2 cellular contexts compared by ENCODE assay signal in the genomic region with DNA sequence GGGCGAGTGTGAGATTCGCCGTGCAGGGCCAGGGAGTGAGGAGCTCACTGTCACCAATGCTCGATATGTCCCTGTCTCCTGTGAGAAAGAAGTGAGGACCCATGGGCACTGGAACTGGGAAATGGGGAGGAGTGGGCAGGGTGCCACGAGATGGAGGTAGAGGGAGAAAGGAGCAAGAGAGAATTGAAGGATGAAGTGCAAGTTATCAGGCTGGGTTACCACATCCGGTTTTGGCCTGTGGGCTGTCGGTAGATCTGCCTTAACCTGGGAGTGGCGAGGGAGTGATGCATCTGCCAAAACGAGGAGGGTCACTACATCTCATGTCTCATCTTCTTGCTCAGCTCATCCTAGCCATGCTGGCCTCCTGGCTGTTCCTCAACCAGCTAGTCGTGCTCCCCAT.
TF ChIP-seq lines count a peak whose summit lies in the region.

No MANE protein-coding gene starts in this region.

TF ChIP-seq in PFSK-1, 5 proteins besides CTCF, POLR2A, EP300 and RAD21:
- TF ChIP-seq POLR2AphosphoS5 (IDR thresholded peaks at IDR 0.05; ENCODE audit: low read depth, low read length) (0 out of 2 replicates have a peak, but pooled peaks have one; percentile 27), TAF1 (IDR thresholded peaks at IDR 0.05; ENCODE audit: borderline replicate concordance, insufficient read depth, low read length) (no peak), FOXP2 (optimal IDR thresholded peaks at IDR 0.05; ENCODE audit: borderline replicate concordance, extremely low read depth, extremely low read length, insufficient read depth) (no peak), SIN3A (IDR thresholded peaks at IDR 0.05; ENCODE audit: borderline replicate concordance, insufficient read depth, low read length) (no peak)

TF ChIP-seq in K562, 482 proteins besides CTCF, POLR2A, EP300 and RAD21:
- TF ChIP-seq, protein P1, sequence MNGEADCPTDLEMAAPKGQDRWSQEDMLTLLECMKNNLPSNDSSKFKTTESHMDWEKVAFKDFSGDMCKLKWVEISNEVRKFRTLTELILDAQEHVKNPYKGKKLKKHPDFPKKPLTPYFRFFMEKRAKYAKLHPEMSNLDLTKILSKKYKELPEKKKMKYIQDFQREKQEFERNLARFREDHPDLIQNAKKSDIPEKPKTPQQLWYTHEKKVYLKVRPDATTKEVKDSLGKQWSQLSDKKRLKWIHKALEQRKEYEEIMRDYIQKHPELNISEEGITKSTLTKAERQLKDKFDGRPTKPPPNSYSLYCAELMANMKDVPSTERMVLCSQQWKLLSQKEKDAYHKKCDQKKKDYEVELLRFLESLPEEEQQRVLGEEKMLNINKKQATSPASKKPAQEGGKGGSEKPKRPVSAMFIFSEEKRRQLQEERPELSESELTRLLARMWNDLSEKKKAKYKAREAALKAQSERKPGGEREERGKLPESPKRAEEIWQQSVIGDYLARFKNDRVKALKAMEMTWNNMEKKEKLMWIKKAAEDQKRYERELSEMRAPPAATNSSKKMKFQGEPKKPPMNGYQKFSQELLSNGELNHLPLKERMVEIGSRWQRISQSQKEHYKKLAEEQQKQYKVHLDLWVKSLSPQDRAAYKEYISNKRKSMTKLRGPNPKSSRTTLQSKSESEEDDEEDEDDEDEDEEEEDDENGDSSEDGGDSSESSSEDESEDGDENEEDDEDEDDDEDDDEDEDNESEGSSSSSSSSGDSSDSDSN (IDR thresholded peaks at IDR 0.05; ENCODE audit: borderline replicate concordance in 1 of 2, low read depth in 2 of 2, low read length in 2 of 2): no peak
- TF ChIP-seq, protein P2, sequence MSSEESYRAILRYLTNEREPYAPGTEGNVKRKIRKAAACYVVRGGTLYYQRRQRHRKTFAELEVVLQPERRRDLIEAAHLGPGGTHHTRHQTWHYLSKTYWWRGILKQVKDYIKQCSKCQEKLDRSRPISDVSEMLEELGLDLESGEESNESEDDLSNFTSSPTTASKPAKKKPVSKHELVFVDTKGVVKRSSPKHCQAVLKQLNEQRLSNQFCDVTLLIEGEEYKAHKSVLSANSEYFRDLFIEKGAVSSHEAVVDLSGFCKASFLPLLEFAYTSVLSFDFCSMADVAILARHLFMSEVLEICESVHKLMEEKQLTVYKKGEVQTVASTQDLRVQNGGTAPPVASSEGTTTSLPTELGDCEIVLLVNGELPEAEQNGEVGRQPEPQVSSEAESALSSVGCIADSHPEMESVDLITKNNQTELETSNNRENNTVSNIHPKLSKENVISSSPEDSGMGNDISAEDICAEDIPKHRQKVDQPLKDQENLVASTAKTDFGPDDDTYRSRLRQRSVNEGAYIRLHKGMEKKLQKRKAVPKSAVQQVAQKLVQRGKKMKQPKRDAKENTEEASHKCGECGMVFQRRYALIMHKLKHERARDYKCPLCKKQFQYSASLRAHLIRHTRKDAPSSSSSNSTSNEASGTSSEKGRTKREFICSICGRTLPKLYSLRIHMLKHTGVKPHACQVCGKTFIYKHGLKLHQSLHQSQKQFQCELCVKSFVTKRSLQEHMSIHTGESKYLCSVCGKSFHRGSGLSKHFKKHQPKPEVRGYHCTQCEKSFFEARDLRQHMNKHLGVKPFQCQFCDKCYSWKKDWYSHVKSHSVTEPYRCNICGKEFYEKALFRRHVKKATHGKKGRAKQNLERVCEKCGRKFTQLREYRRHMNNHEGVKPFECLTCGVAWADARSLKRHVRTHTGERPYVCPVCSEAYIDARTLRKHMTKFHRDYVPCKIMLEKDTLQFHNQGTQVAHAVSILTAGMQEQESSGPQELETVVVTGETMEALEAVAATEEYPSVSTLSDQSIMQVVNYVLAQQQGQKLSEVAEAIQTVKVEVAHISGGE (CRISPR knock-in tag; IDR thresholded peaks at IDR 0.05): no peak
- TF ChIP-seq ZNF57 (CRISPR knock-in tag; IDR thresholded peaks at IDR 0.05) (no peak), RFX5 (IDR thresholded peaks at IDR 0.05; ENCODE audit: low read depth, low read length) (no peak), POLR2B (IDR thresholded peaks at IDR 0.05; ENCODE audit: low read depth, partially characterized antibody) (peak; percentile 48), SUPT5H (IDR thresholded peaks at IDR 0.05) (peak; percentile 63; the same call in 1 of the 2 replicates), HEY1 (CRISPR knock-in tag; IDR thresholded peaks at IDR 0.05; ENCODE audit: borderline replicate concordance) (no peak), ZNF586 (CRISPR knock-in tag; conservative IDR thresholded peaks at IDR 0.05) (no peak), NFIC (IDR thresholded peaks at IDR 0.05) (peak; percentile 4; the same call in 1 of the 2 replicates), POLR3G (IDR thresholded peaks at IDR 0.05; ENCODE audit: extremely low read depth, insufficient read length, insufficient replicate concordance) (no peak), POLR2AphosphoS5 (IDR thresholded peaks at IDR 0.05; ENCODE audit: control insufficient read depth, insufficient read depth, low read depth, low read length) (peak; percentile 44; the same call in 1 of the 2 replicates), YY1 (IDR thresholded peaks at IDR 0.05; ENCODE audit: borderline replicate concordance in 1 of 3, control insufficient read depth in 1 of 3, extremely low read depth in 1 of 3, insufficient read depth in 3 of 3, insufficient read length in 1 of 3, insufficient replicate concordance in 2 of 3, low read depth in 1 of 3, low read length in 2 of 3) (no peak), RBM22 (IDR thresholded peaks at IDR 0.05; ENCODE audit: low read depth, low read length, poor library complexity, severe bottlenecking) (no peak), RBM17 (IDR thresholded peaks at IDR 0.05; ENCODE audit: borderline replicate concordance, low read depth, low read length) (no peak), BACH1 (tag; IDR thresholded peaks at IDR 0.05) (no peak), PRMT5 (CRISPR knock-in tag; IDR thresholded peaks at IDR 0.05) (no peak), NONO (IDR thresholded peaks at IDR 0.05; ENCODE audit: low read depth in 2 of 2, low read length in 1 of 2) (no peak), DDX20 (tag; IDR thresholded peaks at IDR 0.05; ENCODE audit: low read depth) (no peak), ZNF184 (CRISPR knock-in tag; IDR thresholded peaks at IDR 0.05) (no peak)
- TF ChIP-seq, protein P3, sequence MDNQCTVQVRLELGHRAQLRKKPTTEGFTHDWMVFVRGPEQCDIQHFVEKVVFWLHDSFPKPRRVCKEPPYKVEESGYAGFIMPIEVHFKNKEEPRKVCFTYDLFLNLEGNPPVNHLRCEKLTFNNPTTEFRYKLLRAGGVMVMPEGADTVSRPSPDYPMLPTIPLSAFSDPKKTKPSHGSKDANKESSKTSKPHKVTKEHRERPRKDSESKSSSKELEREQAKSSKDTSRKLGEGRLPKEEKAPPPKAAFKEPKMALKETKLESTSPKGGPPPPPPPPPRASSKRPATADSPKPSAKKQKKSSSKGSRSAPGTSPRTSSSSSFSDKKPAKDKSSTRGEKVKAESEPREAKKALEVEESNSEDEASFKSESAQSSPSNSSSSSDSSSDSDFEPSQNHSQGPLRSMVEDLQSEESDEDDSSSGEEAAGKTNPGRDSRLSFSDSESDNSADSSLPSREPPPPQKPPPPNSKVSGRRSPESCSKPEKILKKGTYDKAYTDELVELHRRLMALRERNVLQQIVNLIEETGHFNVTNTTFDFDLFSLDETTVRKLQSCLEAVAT (IDR thresholded peaks at IDR 0.05): no peak
- TF ChIP-seq, protein P4, sequence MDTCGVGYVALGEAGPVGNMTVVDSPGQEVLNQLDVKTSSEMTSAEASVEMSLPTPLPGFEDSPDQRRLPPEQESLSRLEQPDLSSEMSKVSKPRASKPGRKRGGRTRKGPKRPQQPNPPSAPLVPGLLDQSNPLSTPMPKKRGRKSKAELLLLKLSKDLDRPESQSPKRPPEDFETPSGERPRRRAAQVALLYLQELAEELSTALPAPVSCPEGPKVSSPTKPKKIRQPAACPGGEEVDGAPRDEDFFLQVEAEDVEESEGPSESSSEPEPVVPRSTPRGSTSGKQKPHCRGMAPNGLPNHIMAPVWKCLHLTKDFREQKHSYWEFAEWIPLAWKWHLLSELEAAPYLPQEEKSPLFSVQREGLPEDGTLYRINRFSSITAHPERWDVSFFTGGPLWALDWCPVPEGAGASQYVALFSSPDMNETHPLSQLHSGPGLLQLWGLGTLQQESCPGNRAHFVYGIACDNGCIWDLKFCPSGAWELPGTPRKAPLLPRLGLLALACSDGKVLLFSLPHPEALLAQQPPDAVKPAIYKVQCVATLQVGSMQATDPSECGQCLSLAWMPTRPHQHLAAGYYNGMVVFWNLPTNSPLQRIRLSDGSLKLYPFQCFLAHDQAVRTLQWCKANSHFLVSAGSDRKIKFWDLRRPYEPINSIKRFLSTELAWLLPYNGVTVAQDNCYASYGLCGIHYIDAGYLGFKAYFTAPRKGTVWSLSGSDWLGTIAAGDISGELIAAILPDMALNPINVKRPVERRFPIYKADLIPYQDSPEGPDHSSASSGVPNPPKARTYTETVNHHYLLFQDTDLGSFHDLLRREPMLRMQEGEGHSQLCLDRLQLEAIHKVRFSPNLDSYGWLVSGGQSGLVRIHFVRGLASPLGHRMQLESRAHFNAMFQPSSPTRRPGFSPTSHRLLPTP (IDR thresholded peaks at IDR 0.05; ENCODE audit: borderline replicate concordance, extremely low read depth, insufficient read length): no peak
- TF ChIP-seq, protein P5, sequence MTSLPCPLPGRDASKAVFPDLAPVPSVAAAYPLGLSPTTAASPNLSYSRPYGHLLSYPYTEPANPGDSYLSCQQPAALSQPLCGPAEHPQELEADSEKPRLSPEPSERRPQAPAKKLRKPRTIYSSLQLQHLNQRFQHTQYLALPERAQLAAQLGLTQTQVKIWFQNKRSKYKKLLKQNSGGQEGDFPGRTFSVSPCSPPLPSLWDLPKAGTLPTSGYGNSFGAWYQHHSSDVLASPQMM (CRISPR knock-in tag; IDR thresholded peaks at IDR 0.05): no peak
- TF ChIP-seq, protein P6, sequence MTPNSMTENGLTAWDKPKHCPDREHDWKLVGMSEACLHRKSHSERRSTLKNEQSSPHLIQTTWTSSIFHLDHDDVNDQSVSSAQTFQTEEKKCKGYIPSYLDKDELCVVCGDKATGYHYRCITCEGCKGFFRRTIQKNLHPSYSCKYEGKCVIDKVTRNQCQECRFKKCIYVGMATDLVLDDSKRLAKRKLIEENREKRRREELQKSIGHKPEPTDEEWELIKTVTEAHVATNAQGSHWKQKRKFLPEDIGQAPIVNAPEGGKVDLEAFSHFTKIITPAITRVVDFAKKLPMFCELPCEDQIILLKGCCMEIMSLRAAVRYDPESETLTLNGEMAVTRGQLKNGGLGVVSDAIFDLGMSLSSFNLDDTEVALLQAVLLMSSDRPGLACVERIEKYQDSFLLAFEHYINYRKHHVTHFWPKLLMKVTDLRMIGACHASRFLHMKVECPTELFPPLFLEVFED (CRISPR knock-in tag; conservative IDR thresholded peaks at IDR 0.05): 0 out of 2 replicates have a peak, but pooled peaks have one; percentile 30
